ENCODE assay signal across 14 cellular contexts in genomic region chr2:19738707-19739106, GRCh38.
DNase-seq lines count a peak whose midpoint lies in the region; TF ChIP-seq lines count a peak whose summit lies in the region.
"Had no signal": no experiment of that assay in that cellular context is flagged by ENCODE, and none has a peak within 500 bp of the region (broad histone marks: within the 10 kb centered on the region; RNA-seq: fewer than 3 reads in every experiment).

No MANE protein-coding gene starts in this region.

- no peak for TF ChIP-seq CTCF in HFFc6 (IDR thresholded peaks at IDR 0.05)
- TF ChIP-seq CTCF in esophagus muscularis mucosa (IDR thresholded peaks at IDR 0.05): no peak
- no peak for TF ChIP-seq CTCF in thyroid gland (IDR thresholded peaks at IDR 0.05)

- peaks cover 33% of the 10 kb centered on the region for H3K4me1 Mint-ChIP-seq in HFFc6 (ENCODE audit: low read depth)

- H3K9me3 ChIP-seq in esophagus muscularis mucosa (no peaks in the 10 kb centered on the region), mesenchymal stem cell (ENCODE audit: control insufficient read depth, low read length) (no peaks in the 10 kb centered on the region), thyroid gland (no peaks in the 10 kb centered on the region)
- H3K9me3 ChIP-seq: SK-N-SH had no signal

- no peak for TF ChIP-seq EP300 in esophagus muscularis mucosa (IDR thresholded peaks at IDR 0.05)

- H3K18ac ChIP-seq in mesenchymal stem cell (ENCODE audit: low read depth in 1 of 2, low read length in 2 of 2): no peak overlapping the region

- no peak overlapping the region for H2BK5ac ChIP-seq in mesenchymal stem cell (ENCODE audit: low read depth, low read length, poor library complexity, severe bottlenecking)

- H3K27me3 ChIP-seq in esophagus muscularis mucosa: no peaks in the 10 kb centered on the region
- H3K27me3 ChIP-seq in mesenchymal stem cell (ENCODE audit: control insufficient read depth in 1 of 2, insufficient read depth in 1 of 2, low read length in 2 of 2): no peaks in the 10 kb centered on the region
- H3K27me3 ChIP-seq in thyroid gland: no peaks in the 10 kb centered on the region

- H3K4me1 ChIP-seq in esophagus muscularis mucosa (peaks cover 0 to 37% (median 32%) of the 10 kb centered on the region in 4 donors), mesenchymal stem cell (ENCODE audit: control insufficient read depth, insufficient read depth, low read depth, low read length) (peaks cover 10% of the 10 kb centered on the region), thyroid gland (peaks cover 0 to 13% of the 10 kb centered on the region in 2 donors)

- H3K4me2 ChIP-seq in mesenchymal stem cell (ENCODE audit: low read length, poor library complexity, severe bottlenecking): no peak overlapping the region
- H3K4me2 ChIP-seq: SK-N-SH had no signal

- H3K14ac ChIP-seq in mesenchymal stem cell (ENCODE audit: low read length in 2 of 2): no peak overlapping the region

- H2BK15ac ChIP-seq in mesenchymal stem cell (ENCODE audit: low read depth, poor library complexity, severe bottlenecking): no peak overlapping the region

- H4K8ac ChIP-seq in mesenchymal stem cell (ENCODE audit: low read length): no peak overlapping the region

- TF ChIP-seq POLR2A in esophagus muscularis mucosa (IDR thresholded peaks at IDR 0.05; ENCODE audit: low read depth): no peak
- TF ChIP-seq POLR2A in thyroid gland (IDR thresholded peaks at IDR 0.05): no peak

- no peaks in the 10 kb centered on the region for H3K79me1 ChIP-seq in mesenchymal stem cell (replicated peaks; ENCODE audit: low read length, poor library complexity, severe bottlenecking)

- intact Hi-C loops in esophagus muscularis mucosa (cut with DNase I): no loop called here
- intact Hi-C loops in thyroid gland (cut with DNase I): no loop called here

- H4K91ac ChIP-seq in mesenchymal stem cell (ENCODE audit: low read length): no peak overlapping the region

- peak overlapping the region; percentile 86 for H3K27ac Mint-ChIP-seq in HFFc6
- H3K27ac Mint-ChIP-seq: activated naive CD4-positive, alpha-beta T cell treated with anti-CD3 and anti-CD28 coated beads for 36 hours had no signal

- H3K23ac ChIP-seq in mesenchymal stem cell (ENCODE audit: low read length in 2 of 2): no peak overlapping the region

- no peak overlapping the region for H2AK5ac ChIP-seq in mesenchymal stem cell (ENCODE audit: low read length, severe bottlenecking)

- no peaks in the 10 kb centered on the region for H3K36me3 Mint-ChIP-seq in HFFc6 (ENCODE audit: low read depth)

- H3K27me3 Mint-ChIP-seq in HFFc6 (ENCODE audit: insufficient read depth): peaks cover 12% of the 10 kb centered on the region

- peak overlapping the region in 1 of 2 experiments; percentile 43 for H2BK12ac ChIP-seq in mesenchymal stem cell (ENCODE audit: low read length in 2 of 2)

- H3K4me3 ChIP-seq in esophagus muscularis mucosa: no peak overlapping the region
- H3K4me3 ChIP-seq in mesenchymal stem cell (ENCODE audit: insufficient read depth in 1 of 2, low read depth in 1 of 2, low read length in 2 of 2): peak overlapping the region in 1 of 2 experiments; percentile 42
- no peak overlapping the region for H3K4me3 ChIP-seq in thyroid gland (replicated peaks in 1 of 3)

- no peak overlapping the region for H3K4ac ChIP-seq in mesenchymal stem cell (ENCODE audit: low read depth in 1 of 2, low read length in 2 of 2)

- DNase-seq in HFFc6 (peak; percentile 41), esophagus muscularis mucosa (ENCODE audit: extremely low spot score) (no peak), mesenchymal stem cell (no peak), thyroid gland (peak; percentile 22 to 29), NCI-H1417 treated with DMSO at 0.1 percent for 48 hours (lab: John Stamatoyannopoulos, UW) (no peak), NCI-H2196 treated with DMSO at 0.1 percent for 48 hours (lab: John Stamatoyannopoulos, UW; ENCODE audit: unreplicated experiment) (no peak)
- no peak for DNase-seq in stimulated activated naive CD4-positive, alpha-beta T cell treated with Interleukin-2 at 50 U/mL for 16 hours (lab: John Stamatoyannopoulos, UW)
- DNase-seq in stimulated activated CD4-positive, alpha-beta T cell treated with anti-CD3 and anti-CD28 coated beads, Interleukin-15, amount 100 ng/mL, for 24 hours: no peak
- DNase-seq: activated CD4-positive, alpha-beta T cell treated with anti-CD3 and anti-CD28 coated beads for 4 hours; activated naive CD4-positive, alpha-beta T cell treated with anti-CD3 and anti-CD28 coated beads for 36 hours; hypothalamus; KG1; NCI-H187; SK-N-SH had no signal

- H3K27ac ChIP-seq in esophagus muscularis mucosa (replicated peaks in 1 of 4) (peak overlapping the region; percentile 45 to 72 (median 61)), mesenchymal stem cell (ENCODE audit: low read length, poor library complexity, severe bottlenecking) (no peak overlapping the region), thyroid gland (peak overlapping the region in 2 of 3 donors; percentile 16 to 43)

- no peak overlapping the region for H2AFZ ChIP-seq in mesenchymal stem cell (ENCODE audit: low read depth, low read length)

- H3K9ac ChIP-seq in mesenchymal stem cell (ENCODE audit: low read length): peak overlapping the region; percentile 75
- H3K9ac ChIP-seq: SK-N-SH had no signal

- H3K9me3 Mint-ChIP-seq in HFFc6: no peaks in the 10 kb centered on the region
- H3K9me3 Mint-ChIP-seq: activated naive CD4-positive, alpha-beta T cell treated with anti-CD3 and anti-CD28 coated beads for 36 hours had no signal

- H3K36me3 ChIP-seq in esophagus muscularis mucosa (no peaks in the 10 kb centered on the region), mesenchymal stem cell (ENCODE audit: control insufficient read depth in 1 of 2, insufficient read depth in 2 of 2, low read depth in 1 of 2, low read length in 2 of 2) (no peaks in the 10 kb centered on the region), thyroid gland (no peaks in the 10 kb centered on the region)

- H3K4me3 Mint-ChIP-seq in HFFc6: peak overlapping the region; percentile 68; the same call in 1 of the 2 replicates
- H3K4me3 Mint-ChIP-seq: activated naive CD4-positive, alpha-beta T cell treated with anti-CD3 and anti-CD28 coated beads for 36 hours had no signal

- 49% methylated on average over 11 of the region's 11 CpGs for WGBS in esophagus muscularis mucosa
- WGBS in mesenchymal stem cell: 73% methylated on average over 11 of the region's 11 CpGs
- WGBS in thyroid gland, 2 donors: 23 to 39% methylated on average over 11 of the region's 11 CpGs

- H2BK120ac ChIP-seq in mesenchymal stem cell (ENCODE audit: low read depth, low read length): no peak overlapping the region

Comparison
In these comparisons a context has a peak if more than half of its experiments do, and no peak if none do; other contexts are left out.
1. DNase-seq: peak in HFFc6 (single experiment) and thyroid gland (2 of 2); none in esophagus muscularis mucosa (single experiment), mesenchymal stem cell (single experiment), stimulated activated naive CD4-positive, alpha-beta T cell treated with Interleukin-2 at 50 U/mL for 16 hours (single experiment), NCI-H1417 treated with DMSO at 0.1 percent for 48 hours (single experiment), NCI-H2196 treated with DMSO at 0.1 percent for 48 hours (single experiment) and stimulated activated CD4-positive, alpha-beta T cell treated with anti-CD3 and anti-CD28 coated beads, Interleukin-15, amount 100 ng/mL, for 24 hours (single experiment).